ENCODE assay signal across 1 cellular context in the genomic region with DNA sequence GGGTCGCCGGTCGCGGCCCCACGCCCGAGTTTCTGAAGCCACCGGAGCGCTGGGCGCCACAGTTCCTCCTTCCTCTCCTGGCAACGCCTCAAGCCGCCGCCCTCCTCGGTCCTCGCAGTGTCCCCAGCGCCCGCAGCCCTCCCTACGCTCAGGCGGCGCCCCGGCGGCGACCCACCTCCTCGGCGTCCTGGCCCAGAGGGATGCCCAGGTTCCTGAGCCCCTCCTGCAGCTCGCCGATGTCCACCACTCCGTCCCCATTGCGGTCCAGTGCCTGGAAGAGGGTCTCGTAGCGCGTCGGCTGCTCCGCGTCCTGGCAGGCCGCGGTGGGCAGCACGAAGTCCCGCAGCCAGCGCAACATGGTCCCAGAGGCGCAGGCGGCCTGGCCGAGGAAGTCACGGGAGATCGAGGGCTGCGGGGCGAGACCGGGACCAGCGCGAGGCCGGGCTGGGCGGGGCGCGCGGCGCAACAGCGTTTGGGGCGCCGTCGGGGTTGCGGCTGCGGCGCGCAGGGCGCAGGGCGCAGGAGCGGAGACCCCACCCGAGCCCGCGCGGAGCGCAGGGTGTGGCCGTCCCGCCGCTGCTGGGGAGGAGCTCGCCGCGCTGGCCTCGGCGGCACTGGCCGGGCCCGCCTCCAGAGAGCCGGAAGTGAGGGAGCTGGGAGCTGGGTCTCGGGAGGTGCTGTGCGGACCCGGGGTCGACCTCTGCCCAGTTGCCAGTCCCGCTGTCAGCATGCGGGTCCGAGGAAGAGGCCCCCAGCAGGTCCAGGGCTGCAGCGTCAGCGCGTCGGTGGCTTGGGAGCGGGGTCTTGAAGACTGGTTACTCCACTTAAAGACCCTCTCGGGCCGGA.
TF ChIP-seq lines count a peak whose summit lies in the region.

A gene (minus strand): TSS at position 563 of the 846 bp plus-strand sequence. CDS start 205 bp downstream, at position 358.

TF ChIP-seq in HEK293, 187 proteins besides CTCF, POLR2A, EP300 and RAD21 (continued from another document):
- TF ChIP-seq, protein P1, sequence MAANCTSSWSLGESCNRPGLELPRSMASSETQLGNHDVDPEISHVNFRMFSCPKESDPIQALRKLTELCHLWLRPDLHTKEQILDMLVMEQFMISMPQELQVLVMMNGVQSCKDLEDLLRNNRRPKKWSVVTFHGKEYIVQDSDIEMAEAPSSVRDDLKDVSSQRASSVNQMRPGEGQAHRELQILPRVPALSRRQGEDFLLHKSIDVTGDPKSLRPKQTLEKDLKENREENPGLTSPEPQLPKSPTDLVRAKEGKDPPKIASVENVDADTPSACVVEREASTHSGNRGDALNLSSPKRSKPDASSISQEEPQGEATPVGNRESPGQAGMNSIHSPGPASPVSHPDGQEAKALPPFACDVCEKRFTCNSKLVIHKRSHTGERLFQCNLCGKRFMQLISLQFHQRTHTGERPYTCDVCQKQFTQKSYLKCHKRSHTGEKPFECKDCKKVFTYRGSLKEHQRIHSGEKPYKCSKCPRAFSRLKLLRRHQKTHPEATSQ (tag by site-specific recombination; IDR thresholded peaks at IDR 0.05): 0 out of 2 replicates have a peak, but pooled peaks have one; percentile 70
- TF ChIP-seq ZNF2 (tag by site-specific recombination; IDR thresholded peaks at IDR 0.05): peak; percentile 59; the same call in 1 of the 2 replicates
- TF ChIP-seq ZBTB48 (tag by site-specific recombination; IDR thresholded peaks at IDR 0.05): peak; percentile 51; the same call in 1 of the 2 replicates
- TF ChIP-seq ZNF837 (tag by site-specific recombination; IDR thresholded peaks at IDR 0.05): 0 out of 2 replicates have a peak, but pooled peaks have one; percentile 40
- TF ChIP-seq GLIS2 (tag by site-specific recombination; IDR thresholded peaks at IDR 0.05): peak; percentile 49
- no peak for TF ChIP-seq ZNF223 (tag by site-specific recombination; IDR thresholded peaks at IDR 0.05)
- TF ChIP-seq, protein P2, sequence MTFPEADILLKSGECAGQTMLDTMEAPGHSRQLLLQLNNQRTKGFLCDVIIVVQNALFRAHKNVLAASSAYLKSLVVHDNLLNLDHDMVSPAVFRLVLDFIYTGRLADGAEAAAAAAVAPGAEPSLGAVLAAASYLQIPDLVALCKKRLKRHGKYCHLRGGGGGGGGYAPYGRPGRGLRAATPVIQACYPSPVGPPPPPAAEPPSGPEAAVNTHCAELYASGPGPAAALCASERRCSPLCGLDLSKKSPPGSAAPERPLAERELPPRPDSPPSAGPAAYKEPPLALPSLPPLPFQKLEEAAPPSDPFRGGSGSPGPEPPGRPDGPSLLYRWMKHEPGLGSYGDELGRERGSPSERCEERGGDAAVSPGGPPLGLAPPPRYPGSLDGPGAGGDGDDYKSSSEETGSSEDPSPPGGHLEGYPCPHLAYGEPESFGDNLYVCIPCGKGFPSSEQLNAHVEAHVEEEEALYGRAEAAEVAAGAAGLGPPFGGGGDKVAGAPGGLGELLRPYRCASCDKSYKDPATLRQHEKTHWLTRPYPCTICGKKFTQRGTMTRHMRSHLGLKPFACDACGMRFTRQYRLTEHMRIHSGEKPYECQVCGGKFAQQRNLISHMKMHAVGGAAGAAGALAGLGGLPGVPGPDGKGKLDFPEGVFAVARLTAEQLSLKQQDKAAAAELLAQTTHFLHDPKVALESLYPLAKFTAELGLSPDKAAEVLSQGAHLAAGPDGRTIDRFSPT (tag by site-specific recombination; IDR thresholded peaks at IDR 0.05): peak; percentile 69; the same call in 1 of the 2 replicates
- TF ChIP-seq, protein P3, sequence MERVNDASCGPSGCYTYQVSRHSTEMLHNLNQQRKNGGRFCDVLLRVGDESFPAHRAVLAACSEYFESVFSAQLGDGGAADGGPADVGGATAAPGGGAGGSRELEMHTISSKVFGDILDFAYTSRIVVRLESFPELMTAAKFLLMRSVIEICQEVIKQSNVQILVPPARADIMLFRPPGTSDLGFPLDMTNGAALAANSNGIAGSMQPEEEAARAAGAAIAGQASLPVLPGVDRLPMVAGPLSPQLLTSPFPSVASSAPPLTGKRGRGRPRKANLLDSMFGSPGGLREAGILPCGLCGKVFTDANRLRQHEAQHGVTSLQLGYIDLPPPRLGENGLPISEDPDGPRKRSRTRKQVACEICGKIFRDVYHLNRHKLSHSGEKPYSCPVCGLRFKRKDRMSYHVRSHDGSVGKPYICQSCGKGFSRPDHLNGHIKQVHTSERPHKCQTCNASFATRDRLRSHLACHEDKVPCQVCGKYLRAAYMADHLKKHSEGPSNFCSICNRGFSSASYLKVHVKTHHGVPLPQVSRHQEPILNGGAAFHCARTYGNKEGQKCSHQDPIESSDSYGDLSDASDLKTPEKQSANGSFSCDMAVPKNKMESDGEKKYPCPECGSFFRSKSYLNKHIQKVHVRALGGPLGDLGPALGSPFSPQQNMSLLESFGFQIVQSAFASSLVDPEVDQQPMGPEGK (tag by site-specific recombination; IDR thresholded peaks at IDR 0.05): peak; percentile 55
- TF ChIP-seq SCRT2 (tag by site-specific recombination; IDR thresholded peaks at IDR 0.05): peak; percentile 90
- TF ChIP-seq, protein P4, sequence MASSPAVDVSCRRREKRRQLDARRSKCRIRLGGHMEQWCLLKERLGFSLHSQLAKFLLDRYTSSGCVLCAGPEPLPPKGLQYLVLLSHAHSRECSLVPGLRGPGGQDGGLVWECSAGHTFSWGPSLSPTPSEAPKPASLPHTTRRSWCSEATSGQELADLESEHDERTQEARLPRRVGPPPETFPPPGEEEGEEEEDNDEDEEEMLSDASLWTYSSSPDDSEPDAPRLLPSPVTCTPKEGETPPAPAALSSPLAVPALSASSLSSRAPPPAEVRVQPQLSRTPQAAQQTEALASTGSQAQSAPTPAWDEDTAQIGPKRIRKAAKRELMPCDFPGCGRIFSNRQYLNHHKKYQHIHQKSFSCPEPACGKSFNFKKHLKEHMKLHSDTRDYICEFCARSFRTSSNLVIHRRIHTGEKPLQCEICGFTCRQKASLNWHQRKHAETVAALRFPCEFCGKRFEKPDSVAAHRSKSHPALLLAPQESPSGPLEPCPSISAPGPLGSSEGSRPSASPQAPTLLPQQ (tag by site-specific recombination; IDR thresholded peaks at IDR 0.05): no peak
- TF ChIP-seq, protein P5, sequence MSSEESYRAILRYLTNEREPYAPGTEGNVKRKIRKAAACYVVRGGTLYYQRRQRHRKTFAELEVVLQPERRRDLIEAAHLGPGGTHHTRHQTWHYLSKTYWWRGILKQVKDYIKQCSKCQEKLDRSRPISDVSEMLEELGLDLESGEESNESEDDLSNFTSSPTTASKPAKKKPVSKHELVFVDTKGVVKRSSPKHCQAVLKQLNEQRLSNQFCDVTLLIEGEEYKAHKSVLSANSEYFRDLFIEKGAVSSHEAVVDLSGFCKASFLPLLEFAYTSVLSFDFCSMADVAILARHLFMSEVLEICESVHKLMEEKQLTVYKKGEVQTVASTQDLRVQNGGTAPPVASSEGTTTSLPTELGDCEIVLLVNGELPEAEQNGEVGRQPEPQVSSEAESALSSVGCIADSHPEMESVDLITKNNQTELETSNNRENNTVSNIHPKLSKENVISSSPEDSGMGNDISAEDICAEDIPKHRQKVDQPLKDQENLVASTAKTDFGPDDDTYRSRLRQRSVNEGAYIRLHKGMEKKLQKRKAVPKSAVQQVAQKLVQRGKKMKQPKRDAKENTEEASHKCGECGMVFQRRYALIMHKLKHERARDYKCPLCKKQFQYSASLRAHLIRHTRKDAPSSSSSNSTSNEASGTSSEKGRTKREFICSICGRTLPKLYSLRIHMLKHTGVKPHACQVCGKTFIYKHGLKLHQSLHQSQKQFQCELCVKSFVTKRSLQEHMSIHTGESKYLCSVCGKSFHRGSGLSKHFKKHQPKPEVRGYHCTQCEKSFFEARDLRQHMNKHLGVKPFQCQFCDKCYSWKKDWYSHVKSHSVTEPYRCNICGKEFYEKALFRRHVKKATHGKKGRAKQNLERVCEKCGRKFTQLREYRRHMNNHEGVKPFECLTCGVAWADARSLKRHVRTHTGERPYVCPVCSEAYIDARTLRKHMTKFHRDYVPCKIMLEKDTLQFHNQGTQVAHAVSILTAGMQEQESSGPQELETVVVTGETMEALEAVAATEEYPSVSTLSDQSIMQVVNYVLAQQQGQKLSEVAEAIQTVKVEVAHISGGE (tag by site-specific recombination; conservative IDR thresholded peaks at IDR 0.05; ENCODE audit: low read depth): 0 out of 2 replicates have a peak, but pooled peaks have one; percentile 38
- TF ChIP-seq ZSCAN30 (tag by site-specific recombination; IDR thresholded peaks at IDR 0.05): peak; percentile 40; the same call in 1 of the 2 replicates
- peak; percentile 11; the same call in 1 of the 2 replicates for TF ChIP-seq SP7 (tag by site-specific recombination; IDR thresholded peaks at IDR 0.05)
- peak; percentile 60; the same call in 1 of the 2 replicates for TF ChIP-seq ZBTB20 (tag by site-specific recombination; IDR thresholded peaks at IDR 0.05)
- 0 out of 2 replicates have a peak, but pooled peaks have one; percentile 17 for TF ChIP-seq ZNF610 (tag by site-specific recombination; IDR thresholded peaks at IDR 0.05; ENCODE audit: borderline replicate concordance)
- TF ChIP-seq ZIC2 (tag by site-specific recombination; IDR thresholded peaks at IDR 0.05): peak; percentile 73
- TF ChIP-seq ZNF600 (tag by site-specific recombination; IDR thresholded peaks at IDR 0.05): peak; percentile 73; the same call in 1 of the 2 replicates
- TF ChIP-seq ZBTB17 (tag by site-specific recombination; IDR thresholded peaks at IDR 0.05): 0 out of 2 replicates have a peak, but pooled peaks have one; percentile 11
- peak; percentile 68; the same call in 1 of the 2 replicates for TF ChIP-seq ZNF785 (tag by site-specific recombination; IDR thresholded peaks at IDR 0.05)
- TF ChIP-seq ZNF394 (tag by site-specific recombination; IDR thresholded peaks at IDR 0.05; ENCODE audit: borderline replicate concordance): 0 out of 2 replicates have a peak, but pooled peaks have one; percentile 69
- TF ChIP-seq, protein P6, sequence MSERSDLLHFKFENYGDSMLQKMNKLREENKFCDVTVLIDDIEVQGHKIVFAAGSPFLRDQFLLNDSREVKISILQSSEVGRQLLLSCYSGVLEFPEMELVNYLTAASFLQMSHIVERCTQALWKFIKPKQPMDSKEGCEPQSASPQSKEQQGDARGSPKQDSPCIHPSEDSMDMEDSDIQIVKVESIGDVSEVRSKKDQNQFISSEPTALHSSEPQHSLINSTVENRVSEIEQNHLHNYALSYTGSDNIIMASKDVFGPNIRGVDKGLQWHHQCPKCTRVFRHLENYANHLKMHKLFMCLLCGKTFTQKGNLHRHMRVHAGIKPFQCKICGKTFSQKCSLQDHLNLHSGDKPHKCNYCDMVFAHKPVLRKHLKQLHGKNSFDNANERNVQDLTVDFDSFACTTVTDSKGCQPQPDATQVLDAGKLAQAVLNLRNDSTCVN (tag by site-specific recombination; optimal IDR thresholded peaks at IDR 0.05): peak; percentile 87
- TF ChIP-seq, protein P7, sequence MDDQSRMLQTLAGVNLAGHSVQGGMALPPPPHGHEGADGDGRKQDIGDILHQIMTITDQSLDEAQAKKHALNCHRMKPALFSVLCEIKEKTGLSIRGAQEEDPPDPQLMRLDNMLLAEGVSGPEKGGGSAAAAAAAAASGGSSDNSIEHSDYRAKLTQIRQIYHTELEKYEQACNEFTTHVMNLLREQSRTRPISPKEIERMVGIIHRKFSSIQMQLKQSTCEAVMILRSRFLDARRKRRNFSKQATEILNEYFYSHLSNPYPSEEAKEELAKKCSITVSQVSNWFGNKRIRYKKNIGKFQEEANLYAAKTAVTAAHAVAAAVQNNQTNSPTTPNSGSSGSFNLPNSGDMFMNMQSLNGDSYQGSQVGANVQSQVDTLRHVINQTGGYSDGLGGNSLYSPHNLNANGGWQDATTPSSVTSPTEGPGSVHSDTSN (CRISPR knock-in tag; IDR thresholded peaks at IDR 0.05): peak; percentile 66; the same call in 1 of the 2 replicates
- TF ChIP-seq ZEB2 (tag by site-specific recombination; IDR thresholded peaks at IDR 0.05): peak; percentile 21; the same call in 1 of the 2 replicates
- 0 out of 2 replicates have a peak, but pooled peaks have one; percentile 8 for TF ChIP-seq ZNF121 (tag by site-specific recombination; IDR thresholded peaks at IDR 0.05)
- TF ChIP-seq ZNF701 (tag by site-specific recombination; IDR thresholded peaks at IDR 0.05): no peak
- TF ChIP-seq YY1 (tag by site-specific recombination; IDR thresholded peaks at IDR 0.05): peak; percentile 32; the same call in 1 of the 2 replicates
- no peak for TF ChIP-seq ZNF473 (tag by site-specific recombination; IDR thresholded peaks at IDR 0.05)
- no peak for TF ChIP-seq MZF1 (tag by site-specific recombination; IDR thresholded peaks at IDR 0.05; ENCODE audit: borderline replicate concordance)
